ENCODE assay signal across 19 cellular contexts in genomic region chr7:139457153-139457946, GRCh38. TPM values are rescaled to one million over a fixed set of nuclear protein-coding genes. Genes with fewer than 3 reads are reported as not detected.
DNase-seq lines count a peak whose midpoint lies in the region; ATAC-seq, FAIRE-seq and TF ChIP-seq lines count a peak whose summit lies in the region.
"Had no signal": no experiment of that assay in that cellular context is flagged by ENCODE, and none has a peak within 500 bp of the region (broad histone marks: within the 10 kb centered on the region; RNA-seq: fewer than 3 reads in every experiment).

No MANE protein-coding gene starts in this region.

- no peak for TF ChIP-seq EP300 in SK-N-SH (IDR thresholded peaks at IDR 0.05; ENCODE audit: borderline replicate concordance in 1 of 2, low read depth in 1 of 2, low read length in 1 of 2)

- dilution Hi-C loops in keratinocyte (cut with MboI; ENCODE audit: extremely low pct_ligation_motif_present, low sequenced_read_pairs) = no loop called here

- no peaks in the 10 kb centered on the region for H3K9me1 ChIP-seq in keratinocyte (ENCODE audit: control insufficient read depth, extremely low read depth, insufficient read depth, low read length)

- no peak for FAIRE-seq in keratinocyte (lab: Jason Lieb, UNC)
- no peak for FAIRE-seq in urothelium cell line (lab: Jason Lieb, UNC)
- no peak for FAIRE-seq in RCC 7860 (lab: Jason Lieb, UNC)
- FAIRE-seq: A204.1 had no signal

- H3F3A ChIP-seq in SK-N-SH (replicated peaks; ENCODE audit: insufficient read depth) = no peaks in the 10 kb centered on the region

- H4K20me1 ChIP-seq in SK-N-SH (ENCODE audit: insufficient read depth) (no peaks in the 10 kb centered on the region), keratinocyte (ENCODE audit: control insufficient read depth, extremely low read depth, insufficient read depth, low read length) (no peaks in the 10 kb centered on the region)

- H3K4me3 ChIP-seq in SK-N-SH (ENCODE audit: low read depth in 2 of 2, low read length in 1 of 2) = no peak overlapping the region
- no peak overlapping the region for H3K4me3 ChIP-seq in SJCRH30
- no peak overlapping the region for H3K4me3 ChIP-seq in keratinocyte (ENCODE audit: control insufficient read depth in 2 of 3, extremely low read depth in 1 of 3, insufficient read depth in 2 of 3, low read depth in 1 of 3, low read length in 3 of 3)
- H3K4me3 ChIP-seq: Peyer's patch, skin epidermis had no signal

- H3K27ac ChIP-seq in SK-N-SH (ENCODE audit: low read depth in 2 of 2, low read length in 1 of 2) (no peak overlapping the region), SJCRH30 (no peak overlapping the region), keratinocyte (ENCODE audit: control insufficient read depth, insufficient read depth, low read length) (no peak overlapping the region)
- H3K27ac ChIP-seq: Peyer's patch had no signal

- no peak overlapping the region for H3K4me2 ChIP-seq in SK-N-SH
- peak overlapping the region; percentile 8 for H3K4me2 ChIP-seq in keratinocyte (ENCODE audit: control insufficient read depth, extremely low read depth, insufficient read depth, low read depth, low read length)

- TF ChIP-seq CTCF in SK-N-SH (IDR thresholded peaks at IDR 0.05) (no peak), keratinocyte (optimal IDR thresholded peaks at IDR 0.05 in 1 of 3, IDR thresholded peaks at IDR 0.05 in 1 of 3, conservative IDR thresholded peaks at IDR 0.05 in 1 of 3; ENCODE audit: extremely low read depth in 1 of 3, insufficient read depth in 2 of 3, low read length in 3 of 3) (no peak)

- H3K79me2 ChIP-seq in SK-N-SH (ENCODE audit: insufficient read depth) (no peaks in the 10 kb centered on the region), keratinocyte (ENCODE audit: control insufficient read depth, insufficient read depth, low read length) (no peaks in the 10 kb centered on the region)

- CTCF ChIA-PET in SK-N-SH (lab: Yijun Ruan, JAX) = interaction anchor here (1.4 kb wide), 1 partner anchor 23 kb away, joined by 5 read pairs; no protein-coding TSS in a partner anchor

- no peaks in the 10 kb centered on the region for H3K9me3 ChIP-seq in SK-N-SH
- H3K9me3 ChIP-seq in SJCRH30 (replicated peaks) = no peaks in the 10 kb centered on the region
- H3K9me3 ChIP-seq in keratinocyte (ENCODE audit: control insufficient read depth, low read depth, low read length) = no peaks in the 10 kb centered on the region
- H3K9me3 ChIP-seq: Peyer's patch had no signal

- TF ChIP-seq RAD21 in SK-N-SH (IDR thresholded peaks at IDR 0.05; ENCODE audit: low read length) = no peak

- H2AFZ ChIP-seq in SK-N-SH (ENCODE audit: low read depth) = no peak overlapping the region
- H2AFZ ChIP-seq in keratinocyte (ENCODE audit: control insufficient read depth, low read length) = peak overlapping the region; percentile 90

- H3K36me3 ChIP-seq in SK-N-SH (replicated peaks in 1 of 2; ENCODE audit: control insufficient read depth in 1 of 2, insufficient read depth in 2 of 2, low read length in 1 of 2) = no peaks in the 10 kb centered on the region
- H3K36me3 ChIP-seq in SJCRH30 = no peaks in the 10 kb centered on the region
- no peaks in the 10 kb centered on the region for H3K36me3 ChIP-seq in keratinocyte (ENCODE audit: control insufficient read depth in 2 of 2, extremely low read depth in 1 of 2, insufficient read depth in 2 of 2, low read length in 2 of 2)
- H3K36me3 ChIP-seq: Peyer's patch had no signal

- H3K27me3 ChIP-seq in SK-N-SH (ENCODE audit: insufficient read depth) = no peaks in the 10 kb centered on the region; the same call in 1 of the 2 replicates
- H3K27me3 ChIP-seq in SJCRH30 = no peaks in the 10 kb centered on the region
- no peaks in the 10 kb centered on the region for H3K27me3 ChIP-seq in keratinocyte (ENCODE audit: control insufficient read depth, extremely low read depth, insufficient read depth, low read length)
- H3K27me3 ChIP-seq: Peyer's patch had no signal

- DNase-seq in SK-N-SH = no peak
- DNase-seq in SJCRH30 = peak; percentile 54 to 55
- DNase-seq in keratinocyte (ENCODE audit: low read depth, low spot score) = peak; percentile 32
- peak; percentile 74 for DNase-seq in urothelium cell line (ENCODE audit: low spot score)
- no peak for DNase-seq in activated CD8-positive, alpha-beta memory T cell treated with anti-CD3 and anti-CD28 coated beads, Interleukin-2, amount 50 U/mL, for 4 hours
- no peak for DNase-seq in RCC 7860 (ENCODE audit: low spot score)
- no peak for DNase-seq in glomerular visceral epithelial cell (ENCODE audit: extremely low spot score)
- DNase-seq: activated CD4-positive, alpha-beta T cell treated with anti-CD3 and anti-CD28 coated beads, Interleukin-2, amount 10 ng/mL, durations not matched to agents 24 days and 14 days; activated T-cell treated with anti-CD3 and anti-CD28 coated beads, Interleukin-2, amount 50 U/mL, for 72 hours; H9; left ventricle myocardium superior; NCI-H524; Peyer's patch; substantia nigra had no signal

- H3K9ac ChIP-seq in SK-N-SH (no peak overlapping the region), keratinocyte (ENCODE audit: control insufficient read depth, extremely low read depth, insufficient read depth, low read length) (no peak overlapping the region)

- POLR2A ChIA-PET in SK-N-SH (lab: Yijun Ruan, JAX) = no interaction called here

- H3K9me2 ChIP-seq in SK-N-SH = no peaks in the 10 kb centered on the region

- ATAC-seq in SK-N-SH treated with all-trans-retinoic acid at 6 μM for 48 hours = peak; percentile 43
- ATAC-seq: activated T-cell treated with anti-CD3 and anti-CD28 coated beads, Interleukin-2, amount 50 U/mL, for 72 hours; left ventricle myocardium superior had no signal

- no peaks in the 10 kb centered on the region; a peak in 1 of 4 replicates for H3K4me1 ChIP-seq in SK-N-SH (ENCODE audit: control insufficient read depth in 1 of 2, insufficient read depth in 2 of 2, low read depth in 1 of 2, low read length in 1 of 2)
- no peaks in the 10 kb centered on the region; the same call in 1 of the 2 replicates for H3K4me1 ChIP-seq in SJCRH30
- H3K4me1 ChIP-seq in keratinocyte (ENCODE audit: control insufficient read depth, extremely low read depth, insufficient read depth, low read length) = peaks cover 12% of the 10 kb centered on the region
- H3K4me1 ChIP-seq: Peyer's patch had no signal

- 79% methylated on average over 14 of the region's 15 CpGs for WGBS in SK-N-SH (ENCODE audit: low lambda C conversion rate)

TF ChIP-seq in SK-N-SH treated with all-trans-retinoic acid at 6 μM for 48 hours, 23 proteins besides CTCF, POLR2A, EP300 and RAD21 (continues in another document):
- no peak for TF ChIP-seq TCF4 (CRISPR knock-in tag; IDR thresholded peaks at IDR 0.05; ENCODE audit: borderline replicate concordance)
- no peak for TF ChIP-seq BACH2 (CRISPR knock-in tag; IDR thresholded peaks at IDR 0.05; ENCODE audit: borderline replicate concordance)
- TF ChIP-seq PPARA (CRISPR knock-in tag; IDR thresholded peaks at IDR 0.05; ENCODE audit: borderline replicate concordance) = no peak
- no peak for TF ChIP-seq OSR1 (CRISPR knock-in tag; IDR thresholded peaks at IDR 0.05)

TF ChIP-seq in SK-N-SH, 30 proteins besides CTCF, POLR2A, EP300 and RAD21:
- TF ChIP-seq NRF1 (IDR thresholded peaks at IDR 0.05; ENCODE audit: low read depth, low read length) = no peak
- no peak for TF ChIP-seq GATA2 (CRISPR knock-in tag; IDR thresholded peaks at IDR 0.05)
- no peak for TF ChIP-seq TCF12 (IDR thresholded peaks at IDR 0.05)
- no peak for TF ChIP-seq SMC3 (IDR thresholded peaks at IDR 0.05; ENCODE audit: low read depth, low read length)

RNA-seq across cellular contexts. Expression of gene KLRG2, which starts 26.1 kb away (rescaled TPM):
- polyA plus RNA-seq in SK-N-SH (2012; rRNA removed) (0.07 and 0.10 TPM in 2 replicates), keratinocyte (0.37 to 3.0 TPM (median 0.63 TPM) in 3 replicates)
- polyA plus RNA-seq in SK-N-SH (2012; cell fraction: cytosol; rRNA removed) = 0.04 TPM in 2 replicates
- 0.05 TPM in 1 of 2 replicates, not detected in the other for polyA plus RNA-seq in SK-N-SH (2012; cell fraction: nucleus; rRNA removed)
- total RNA-seq in SJCRH30 (2014; rRNA removed; shearing (Covaris generic)) = 0.06 TPM in 1 of 2 replicates, not detected in the other
- polyA plus RNA-seq in keratinocyte (2011; ENCODE audit: low read depth) = 2.4 TPM
- 0.60 and 0.74 TPM in 2 replicates for polyA plus RNA-seq in keratinocyte (2011; cell fraction: cytosol; rRNA removed)
- 0.98 and 1.7 TPM in 2 replicates for polyA plus RNA-seq in keratinocyte (2011; cell fraction: nucleus; rRNA removed)
- 0.61 and 3.3 TPM in 2 replicates for polyA plus RNA-seq in keratinocyte (2012; ENCODE audit: low replicate concordance)
- 0.13 to 2.0 TPM (median 0.64 TPM) in 3 replicates for polyA minus RNA-seq in keratinocyte
- 2.7 TPM for polyA minus RNA-seq in keratinocyte (2011; cell fraction: cytosol; rRNA and poly(A)+ RNA removed)
- 2.0 and 2.1 TPM in 2 replicates for polyA minus RNA-seq in keratinocyte (2011; cell fraction: nucleus; rRNA and poly(A)+ RNA removed)
- total RNA-seq: left ventricle myocardium superior, Peyer's patch had no signal
- polyA plus RNA-seq: IgD-negative memory B cell, neural cell had no signal

Comparison
In these comparisons a context has a peak if more than half of its experiments do, and no peak if none do; other contexts are left out.
1. DNase-seq: peak in SJCRH30 (2 of 2), keratinocyte (single experiment) and urothelium cell line (single experiment); none in SK-N-SH (single experiment), activated CD8-positive, alpha-beta memory T cell treated with anti-CD3 and anti-CD28 coated beads, Interleukin-2, amount 50 U/mL, for 4 hours (single experiment), RCC 7860 (single experiment) and glomerular visceral epithelial cell (single experiment).